11 cellular contexts compared by ENCODE assay signal in the genomic region with DNA sequence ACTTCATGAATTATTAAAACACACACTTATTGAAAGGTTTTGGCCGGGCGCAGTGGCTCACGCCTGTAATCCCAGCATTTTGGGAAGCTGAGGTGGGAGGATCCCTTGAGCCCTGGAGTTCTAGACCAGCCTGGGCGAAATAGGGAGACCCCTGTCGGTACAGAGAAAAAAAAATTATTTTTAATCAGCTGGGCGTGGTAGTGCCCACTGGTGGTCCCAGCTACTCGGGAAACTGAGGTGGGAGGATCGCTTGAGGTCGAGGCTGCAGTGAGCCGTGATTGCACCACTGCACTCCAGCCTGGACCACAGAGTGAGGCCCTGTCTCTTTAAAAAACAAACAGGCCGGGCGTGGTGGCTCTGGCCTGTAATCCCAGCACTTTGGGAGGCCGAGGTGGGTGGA. TPM values are rescaled to one million over a fixed set of nuclear protein-coding genes. Genes with fewer than 3 reads are reported as not detected.
A peak's percentile ranks its signal among the peaks of the same experiment; 100 is the strongest.
DNase-seq lines count a peak whose midpoint lies in the region; ATAC-seq, FAIRE-seq and TF ChIP-seq lines count a peak whose summit lies in the region.
"Had no signal": no experiment of that assay in that cellular context is flagged by ENCODE, and none has a peak within 500 bp of the region (broad histone marks: within the 10 kb centered on the region; RNA-seq: fewer than 3 reads in every experiment).

No MANE protein-coding gene starts in this region.

- no peak for TF ChIP-seq POLR2A in GM12892 (IDR thresholded peaks at IDR 0.05; ENCODE audit: low read depth, low read length)

- H3K27ac ChIP-seq in brain microvascular endothelial cell, result no peak overlapping the region

- ATAC-seq in GM21526 (IDR thresholded peaks at IDR 0.05; ENCODE audit: low FRiP score, unreplicated experiment), result no peak

- no peaks in the 10 kb centered on the region for H3K9me3 Mint-ChIP-seq in nephron progenitor cell

- peak overlapping the region; percentile 96 for H3K4me3 Mint-ChIP-seq in nephron progenitor cell

- in situ Hi-C loops in brain microvascular endothelial cell (cut with HindIII; ENCODE audit: low pct_ligation_motif_present, low sequenced_read_pairs), result no loop called here

- H3K36me3 Mint-ChIP-seq in nephron progenitor cell (ENCODE audit: low read depth), result peaks cover 31% of the 10 kb centered on the region

- H3K27me3 Mint-ChIP-seq in nephron progenitor cell (ENCODE audit: low read depth, poor library complexity), result peaks cover 8% of the 10 kb centered on the region

- peak; percentile 97 for DNase-seq in DMS 273 (lab: John Stamatoyannopoulos, UW; ENCODE audit: unreplicated experiment)
- DNase-seq in DMS 273 treated with DMSO at 0.1 percent for 48 hours (lab: John Stamatoyannopoulos, UW), result no peak
- DNase-seq in HFF-Myc (ENCODE audit: extremely low read depth, low read depth), result no peak
- no peak for DNase-seq in brain microvascular endothelial cell
- no peak for DNase-seq in nephron progenitor cell
- DNase-seq in GM12892 (ENCODE audit: insufficient read length), result no peak
- no peak for DNase-seq in superior temporal gyrus (ENCODE audit: extremely low spot score)
- DNase-seq: GDM1 had no signal

- FAIRE-seq in GM12892 (lab: Jason Lieb, UNC), result no peak
- FAIRE-seq: A204.1, RCC 7860 had no signal

- peaks cover 28% of the 10 kb centered on the region for H3K4me1 Mint-ChIP-seq in nephron progenitor cell

- peaks cover 14% of the 10 kb centered on the region for H3K36me3 ChIP-seq in brain microvascular endothelial cell (replicated peaks)

- no peaks in the 10 kb centered on the region for H3K27me3 ChIP-seq in brain microvascular endothelial cell (replicated peaks)

- TF ChIP-seq CTCF in HFF-Myc (IDR thresholded peaks at IDR 0.05; ENCODE audit: low read depth, low read length, missing control alignments) (peak; percentile 4), brain microvascular endothelial cell (IDR thresholded peaks at IDR 0.05; ENCODE audit: low read depth, low read length, missing control alignments) (peak; percentile 13), nephron progenitor cell (IDR thresholded peaks at IDR 0.05) (no peak)

- no peak overlapping the region for H3K27ac Mint-ChIP-seq in nephron progenitor cell

- H3K4me3 ChIP-seq in HFF-Myc (replicated peaks; ENCODE audit: low read depth, low read length) (no peak overlapping the region), brain microvascular endothelial cell (ENCODE audit: low read depth, low read length) (no peak overlapping the region)

RNA-seq across cellular contexts. Expression of a gene that starts 1.7 kb away (rescaled TPM):
- polyA plus RNA-seq in GM12892 (2012; ENCODE audit: missing spikeins), result 7.3 TPM

RNA-seq across cellular contexts. Expression of a gene that starts 12.0 kb away (rescaled TPM):
- 5.6 TPM for polyA plus RNA-seq in GM12892 (2012; ENCODE audit: missing spikeins)

RNA-seq across cellular contexts. Expression of a gene that starts 12.8 kb away (rescaled TPM):
- polyA plus RNA-seq in GM12892 (2012; ENCODE audit: missing spikeins), result 48.7 TPM

RNA-seq across cellular contexts. Expression of a gene that starts 24.7 kb away (rescaled TPM):
- polyA plus RNA-seq in GM12892 (2012; ENCODE audit: missing spikeins), result 0.74 TPM

RNA-seq across cellular contexts. Expression of a gene that starts 35.8 kb away (rescaled TPM):
- polyA plus RNA-seq in GM12892 (2012; ENCODE audit: missing spikeins), result 0.28 TPM
